ENCODE assay signal across 26 cellular contexts in the genomic region with DNA sequence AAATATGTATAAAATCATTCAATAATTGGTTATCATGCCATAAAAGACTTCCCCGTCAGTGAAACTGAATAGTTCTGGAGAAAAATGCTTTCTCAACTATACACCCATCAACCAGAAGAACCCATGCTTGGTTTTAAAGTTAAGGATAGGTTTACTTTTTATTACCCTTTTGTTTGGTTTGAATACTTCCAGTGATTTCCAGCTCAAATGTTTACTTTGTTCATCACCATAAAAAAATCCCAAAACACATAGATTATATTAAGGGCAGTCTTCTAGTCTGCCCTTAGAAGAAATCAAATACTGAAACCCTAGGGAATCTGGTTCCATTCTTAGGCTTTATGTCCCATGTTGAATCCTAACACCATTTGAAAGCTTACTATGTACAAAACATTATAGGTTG. TPM values are rescaled to one million over a fixed set of nuclear protein-coding genes. Genes with fewer than 3 reads are reported as not detected.
"Had no signal": no experiment of that assay in that cellular context is flagged by ENCODE, and none has a peak within 500 bp of the region (broad histone marks: within the 10 kb centered on the region; RNA-seq: fewer than 3 reads in every experiment).

No MANE protein-coding gene starts in this region.

- DNase-seq: activated B cell treated with CpG ODN at 0.5 μM for 24 hours; activated CD4-positive, alpha-beta T cell treated with anti-CD3 and anti-CD28 coated beads for 48 hours; activated CD4-positive, alpha-beta T cell treated with anti-CD3 and anti-CD28 coated beads, Interleukin-2, amount 50 U/mL, for 1 hour; activated CD4-positive, alpha-beta T cell treated with anti-CD3 and anti-CD28 coated beads, Interleukin-2, amount 50 U/mL, for 48 hours; activated CD8-positive, alpha-beta memory T cell treated with anti-CD3 and anti-CD28 coated beads for 24 hours; activated CD8-positive, alpha-beta T cell treated with anti-CD3 and anti-CD28 coated beads for 36 hours; activated effector memory CD4-positive, alpha-beta T cell treated with anti-CD3 and anti-CD28 coated beads, Interleukin-2, amount 50 U/mL, for 16 hours; activated naive CD4-positive, alpha-beta T cell treated with anti-CD3 and anti-CD28 coated beads for 36 hours; activated naive CD8-positive, alpha-beta T cell treated with anti-CD3 and anti-CD28 coated beads, Interleukin-2, amount 10 ng/mL, durations not matched to agents 7 days and 5 days; activated T-cell treated with anti-CD3 and anti-CD28 coated beads, Interleukin-2, amount 50 U/mL, for 1 hour; activated T-cell treated with anti-CD3 and anti-CD28 coated beads, Interleukin-2, amount 50 U/mL, for 48 hours; central memory CD4-positive, alpha-beta T cell; cerebellar nuclear complex; colonic mucosa; effector CD8-positive, alpha-beta T cell; foreskin melanocyte; head of caudate nucleus; hippocampal formation; T-helper 1 cell; T-helper 17 cell had no signal

- H3K4me1 ChIP-seq: ascending aorta, breast epithelium, colonic mucosa, gastroesophageal sphincter had no signal

- H3K9me3 ChIP-seq: ascending aorta, breast epithelium, colonic mucosa, gastroesophageal sphincter had no signal

- H3K4me3 ChIP-seq: ascending aorta, breast epithelium, cardiac muscle cell, colonic mucosa, gastroesophageal sphincter had no signal

- H3K27ac ChIP-seq: ascending aorta, breast epithelium, cardiac muscle cell, colonic mucosa, gastroesophageal sphincter had no signal

- ATAC-seq: activated CD4-positive, CD25-positive, alpha-beta regulatory T cell treated with anti-CD3 and anti-CD28 coated beads, Interleukin-2, amount 50 U/mL, for 24 hours; activated CD8-positive, alpha-beta T cell treated with anti-CD3 and anti-CD28 coated beads for 36 hours; esophagus mucosa; gastroesophageal sphincter; T-helper 17 cell had no signal

RNA-seq across cellular contexts. Expression of gene PTTG1IP2, which starts 49.2 kb away (rescaled TPM):
- polyA plus RNA-seq: cardiac muscle cell had no signal
